Comparison of ENCODE assay signal across 8 cellular contexts in genomic region chr3:71859128-71859519, GRCh38.
DNase-seq lines count a peak whose midpoint lies in the region; ATAC-seq and TF ChIP-seq lines count a peak whose summit lies in the region.
"Had no signal": no experiment of that assay in that cellular context is flagged by ENCODE, and none has a peak within 500 bp of the region (broad histone marks: within the 10 kb centered on the region; RNA-seq: fewer than 3 reads in every experiment).

No MANE protein-coding gene starts in this region.

- peaks cover 0 to 11% (median 0%) of the 10 kb centered on the region in 9 donors for H3K27me3 ChIP-seq in heart left ventricle
- no peaks in the 10 kb centered on the region for H3K27me3 ChIP-seq in vagina

- H3K9me3 ChIP-seq in heart left ventricle (peaks cover 0 to 15% (median 2%) of the 10 kb centered on the region in 12 donors), vagina (no peaks in the 10 kb centered on the region)

- ATAC-seq in heart left ventricle: peak in 3 of 4 donors; percentile 64 to 76 (median 69)
- peak; percentile 43 for ATAC-seq in stimulated activated naive CD8-positive, alpha-beta T cell treated with anti-CD3 and anti-CD28 coated beads, Interleukin-15, Interleukin-2, amounts not matched to agents 100 U/mL and 50 U/mL, for 24 hours

- H3K27ac Mint-ChIP-seq in activated T-helper 2 cell treated with anti-CD3 and anti-CD28 coated beads, Interferon-gamma antibody, Interleukin-2, Interleukin-4, amounts not matched to agents 10 μg/mL and 5 μg/mL and 100 μg/mL, durations not matched to agents 14 hours and 24 hours and 36 hours: no peak overlapping the region
- H3K27ac Mint-ChIP-seq: naive B cell had no signal

- H3K36me3 ChIP-seq in heart left ventricle (no peaks in the 10 kb centered on the region), vagina (no peaks in the 10 kb centered on the region)

- TF ChIP-seq POLR2A in heart left ventricle (IDR thresholded peaks at IDR 0.05) (no peak), vagina (IDR thresholded peaks at IDR 0.05) (no peak)

- intact Hi-C loops in heart left ventricle (cut with DNase I): loop anchor here in 5 of 10 donors (5.0 to 10.0 kb wide), 4 partner anchors 124 to 147 kb away; partner anchors contain the start of gene EIF4E3 (in 3 of the 5)
- intact Hi-C loops in activated T-helper 2 cell treated with anti-CD3 and anti-CD28 coated beads, Interferon-gamma antibody, Interleukin-2, Interleukin-4, amounts not matched to agents 10 μg/mL and 5 μg/mL and 100 μg/mL, durations not matched to agents 14 hours and 24 hours and 36 hours (cut with micrococcal nuclease): loop anchor here (1.0 to 2.0 kb wide), 2 partner anchors 128 to 148 kb away; no protein-coding TSS in a partner anchor
- intact Hi-C loops in vagina (cut with DNase I): no loop called here

- DNase-seq in EH (ENCODE audit: low read depth): peak; percentile 7
- peak; percentile 82 for DNase-seq in SKM-1 (lab: John Stamatoyannopoulos, UW; ENCODE audit: unreplicated experiment)
- no peak for DNase-seq in heart left ventricle
- no peak for DNase-seq in stimulated activated naive CD8-positive, alpha-beta T cell treated with anti-CD3 and anti-CD28 coated beads, Interleukin-15, Interleukin-2, amounts not matched to agents 100 U/mL and 50 U/mL, for 24 hours
- DNase-seq in activated T-helper 2 cell treated with anti-CD3 and anti-CD28 coated beads, Interferon-gamma antibody, Interleukin-2, Interleukin-4, amounts not matched to agents 10 μg/mL and 5 μg/mL and 100 μg/mL, durations not matched to agents 14 hours and 24 hours and 36 hours (ENCODE audit: low spot score): no peak
- no peak for DNase-seq in vagina (ENCODE audit: extremely low spot score in 2 of 2)
- DNase-seq: naive B cell had no signal

- H3K4me3 ChIP-seq in heart left ventricle (no peak overlapping the region), vagina (no peak overlapping the region)

- peaks cover 5% of the 10 kb centered on the region for H3K4me1 Mint-ChIP-seq in activated T-helper 2 cell treated with anti-CD3 and anti-CD28 coated beads, Interferon-gamma antibody, Interleukin-2, Interleukin-4, amounts not matched to agents 10 μg/mL and 5 μg/mL and 100 μg/mL, durations not matched to agents 14 hours and 24 hours and 36 hours (ENCODE audit: low read depth)
- H3K4me1 Mint-ChIP-seq: naive B cell had no signal

- H3K27ac ChIP-seq in heart left ventricle: no peak overlapping the region
- H3K27ac ChIP-seq in vagina: no peak overlapping the region

- H3K4me3 Mint-ChIP-seq in activated T-helper 2 cell treated with anti-CD3 and anti-CD28 coated beads, Interferon-gamma antibody, Interleukin-2, Interleukin-4, amounts not matched to agents 10 μg/mL and 5 μg/mL and 100 μg/mL, durations not matched to agents 14 hours and 24 hours and 36 hours (ENCODE audit: low read depth): no peak overlapping the region
- H3K4me3 Mint-ChIP-seq: naive B cell had no signal

- peaks cover 25% of the 10 kb centered on the region for H3K27me3 Mint-ChIP-seq in activated T-helper 2 cell treated with anti-CD3 and anti-CD28 coated beads, Interferon-gamma antibody, Interleukin-2, Interleukin-4, amounts not matched to agents 10 μg/mL and 5 μg/mL and 100 μg/mL, durations not matched to agents 14 hours and 24 hours and 36 hours (ENCODE audit: low read depth)

- WGBS in heart left ventricle, 4 donors: 83 to 90% (median 86%) methylated on average over 3 of the region's 3 CpGs

- peak in 10 of 12 donors; percentile 9 to 35 (median 26) for TF ChIP-seq CTCF in heart left ventricle (IDR thresholded peaks at IDR 0.05)
- no peak for TF ChIP-seq CTCF in vagina (IDR thresholded peaks at IDR 0.05)

- no peaks in the 10 kb centered on the region for H3K9me3 Mint-ChIP-seq in activated T-helper 2 cell treated with anti-CD3 and anti-CD28 coated beads, Interferon-gamma antibody, Interleukin-2, Interleukin-4, amounts not matched to agents 10 μg/mL and 5 μg/mL and 100 μg/mL, durations not matched to agents 14 hours and 24 hours and 36 hours

- peak; percentile 84 for TF ChIP-seq RAD21 in Ishikawa (IDR thresholded peaks at IDR 0.05; ENCODE audit: low read depth)

- peaks cover 0 to 14% (median 0%) of the 10 kb centered on the region in 12 donors for H3K4me1 ChIP-seq in heart left ventricle
- no peaks in the 10 kb centered on the region for H3K4me1 ChIP-seq in vagina

- TF ChIP-seq EP300 in Ishikawa (IDR thresholded peaks at IDR 0.05; ENCODE audit: borderline replicate concordance): no peak

- no peaks in the 10 kb centered on the region for H3K36me3 Mint-ChIP-seq in activated T-helper 2 cell treated with anti-CD3 and anti-CD28 coated beads, Interferon-gamma antibody, Interleukin-2, Interleukin-4, amounts not matched to agents 10 μg/mL and 5 μg/mL and 100 μg/mL, durations not matched to agents 14 hours and 24 hours and 36 hours (ENCODE audit: low read depth)

TF ChIP-seq in Ishikawa, 13 proteins besides CTCF, POLR2A, EP300 and RAD21:
- TF ChIP-seq FOXM1 (IDR thresholded peaks at IDR 0.05; ENCODE audit: borderline replicate concordance, low read depth) (no peak), NFIC (IDR thresholded peaks at IDR 0.05) (peak; percentile 79)
- TF ChIP-seq, protein P1, sequence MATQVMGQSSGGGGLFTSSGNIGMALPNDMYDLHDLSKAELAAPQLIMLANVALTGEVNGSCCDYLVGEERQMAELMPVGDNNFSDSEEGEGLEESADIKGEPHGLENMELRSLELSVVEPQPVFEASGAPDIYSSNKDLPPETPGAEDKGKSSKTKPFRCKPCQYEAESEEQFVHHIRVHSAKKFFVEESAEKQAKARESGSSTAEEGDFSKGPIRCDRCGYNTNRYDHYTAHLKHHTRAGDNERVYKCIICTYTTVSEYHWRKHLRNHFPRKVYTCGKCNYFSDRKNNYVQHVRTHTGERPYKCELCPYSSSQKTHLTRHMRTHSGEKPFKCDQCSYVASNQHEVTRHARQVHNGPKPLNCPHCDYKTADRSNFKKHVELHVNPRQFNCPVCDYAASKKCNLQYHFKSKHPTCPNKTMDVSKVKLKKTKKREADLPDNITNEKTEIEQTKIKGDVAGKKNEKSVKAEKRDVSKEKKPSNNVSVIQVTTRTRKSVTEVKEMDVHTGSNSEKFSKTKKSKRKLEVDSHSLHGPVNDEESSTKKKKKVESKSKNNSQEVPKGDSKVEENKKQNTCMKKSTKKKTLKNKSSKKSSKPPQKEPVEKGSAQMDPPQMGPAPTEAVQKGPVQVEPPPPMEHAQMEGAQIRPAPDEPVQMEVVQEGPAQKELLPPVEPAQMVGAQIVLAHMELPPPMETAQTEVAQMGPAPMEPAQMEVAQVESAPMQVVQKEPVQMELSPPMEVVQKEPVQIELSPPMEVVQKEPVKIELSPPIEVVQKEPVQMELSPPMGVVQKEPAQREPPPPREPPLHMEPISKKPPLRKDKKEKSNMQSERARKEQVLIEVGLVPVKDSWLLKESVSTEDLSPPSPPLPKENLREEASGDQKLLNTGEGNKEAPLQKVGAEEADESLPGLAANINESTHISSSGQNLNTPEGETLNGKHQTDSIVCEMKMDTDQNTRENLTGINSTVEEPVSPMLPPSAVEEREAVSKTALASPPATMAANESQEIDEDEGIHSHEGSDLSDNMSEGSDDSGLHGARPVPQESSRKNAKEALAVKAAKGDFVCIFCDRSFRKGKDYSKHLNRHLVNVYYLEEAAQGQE (IDR thresholded peaks at IDR 0.05; ENCODE audit: low read depth): no peak

Comparison
In these comparisons a context has a peak if more than half of its experiments do, and no peak if none do; other contexts are left out.
1. DNase-seq: peak in EH (single experiment) and SKM-1 (single experiment); none in heart left ventricle (0 of 5), stimulated activated naive CD8-positive, alpha-beta T cell treated with anti-CD3 and anti-CD28 coated beads, Interleukin-15, Interleukin-2, amounts not matched to agents 100 U/mL and 50 U/mL, for 24 hours (single experiment), activated T-helper 2 cell treated with anti-CD3 and anti-CD28 coated beads, Interferon-gamma antibody, Interleukin-2, Interleukin-4, amounts not matched to agents 10 μg/mL and 5 μg/mL and 100 μg/mL, durations not matched to agents 14 hours and 24 hours and 36 hours (single experiment) and vagina (0 of 2).
2. CTCF ChIP-seq: peak in heart left ventricle (10 of 12); none in vagina (0 of 3).